1 cellular context compared by ENCODE assay signal in the genomic region with DNA sequence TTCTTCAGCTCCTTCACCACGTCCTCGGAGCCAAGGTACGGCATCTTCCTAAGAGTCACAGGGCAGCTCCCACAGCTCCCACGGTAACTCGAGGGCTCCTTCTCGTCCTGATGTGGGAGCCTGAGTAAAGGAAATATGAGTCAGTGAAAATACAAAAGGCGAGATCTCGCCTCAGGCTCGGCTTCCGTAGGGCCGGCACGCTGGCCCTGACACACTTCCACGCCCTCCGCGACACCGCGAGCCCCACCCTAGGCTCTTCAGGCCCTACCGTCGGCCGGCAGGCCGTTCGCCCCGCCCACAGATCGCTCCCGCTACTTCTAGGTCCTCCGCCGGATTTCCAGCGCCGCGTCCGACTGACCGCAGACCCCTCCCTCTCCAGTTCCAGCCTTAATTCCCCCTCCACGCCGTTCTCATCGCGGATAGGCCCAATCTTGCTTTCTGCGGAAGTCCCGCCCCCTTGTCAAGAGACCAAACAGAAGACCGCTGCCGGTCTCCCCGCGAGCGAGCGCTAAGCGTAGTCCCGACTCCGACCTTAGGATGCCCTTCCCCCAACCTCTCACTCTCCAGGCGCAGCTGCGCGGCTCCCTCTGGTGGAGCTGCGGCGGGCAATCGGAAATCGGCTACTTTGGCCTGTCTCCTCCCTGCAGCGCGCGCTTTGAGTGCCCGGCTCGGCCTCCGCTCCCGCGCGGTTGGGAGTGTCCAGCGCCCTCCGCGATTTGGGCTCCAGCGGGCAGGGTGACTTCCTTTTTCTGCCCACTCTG.
TF ChIP-seq lines count a peak whose summit lies in the region.

TSS of gene AP4B1 (minus strand) at position 126 of the 761 bp plus-strand sequence. CDS start at position 44, 82 bp downstream.
TSS of gene DCLRE1B (plus strand) at position 653 of the 761 bp plus-strand sequence. CDS start 261 bp downstream, outside the sequence.

TF ChIP-seq in HEK293, 187 proteins besides CTCF, POLR2A, EP300 and RAD21 (continued from another document):
- TF ChIP-seq, protein P1, sequence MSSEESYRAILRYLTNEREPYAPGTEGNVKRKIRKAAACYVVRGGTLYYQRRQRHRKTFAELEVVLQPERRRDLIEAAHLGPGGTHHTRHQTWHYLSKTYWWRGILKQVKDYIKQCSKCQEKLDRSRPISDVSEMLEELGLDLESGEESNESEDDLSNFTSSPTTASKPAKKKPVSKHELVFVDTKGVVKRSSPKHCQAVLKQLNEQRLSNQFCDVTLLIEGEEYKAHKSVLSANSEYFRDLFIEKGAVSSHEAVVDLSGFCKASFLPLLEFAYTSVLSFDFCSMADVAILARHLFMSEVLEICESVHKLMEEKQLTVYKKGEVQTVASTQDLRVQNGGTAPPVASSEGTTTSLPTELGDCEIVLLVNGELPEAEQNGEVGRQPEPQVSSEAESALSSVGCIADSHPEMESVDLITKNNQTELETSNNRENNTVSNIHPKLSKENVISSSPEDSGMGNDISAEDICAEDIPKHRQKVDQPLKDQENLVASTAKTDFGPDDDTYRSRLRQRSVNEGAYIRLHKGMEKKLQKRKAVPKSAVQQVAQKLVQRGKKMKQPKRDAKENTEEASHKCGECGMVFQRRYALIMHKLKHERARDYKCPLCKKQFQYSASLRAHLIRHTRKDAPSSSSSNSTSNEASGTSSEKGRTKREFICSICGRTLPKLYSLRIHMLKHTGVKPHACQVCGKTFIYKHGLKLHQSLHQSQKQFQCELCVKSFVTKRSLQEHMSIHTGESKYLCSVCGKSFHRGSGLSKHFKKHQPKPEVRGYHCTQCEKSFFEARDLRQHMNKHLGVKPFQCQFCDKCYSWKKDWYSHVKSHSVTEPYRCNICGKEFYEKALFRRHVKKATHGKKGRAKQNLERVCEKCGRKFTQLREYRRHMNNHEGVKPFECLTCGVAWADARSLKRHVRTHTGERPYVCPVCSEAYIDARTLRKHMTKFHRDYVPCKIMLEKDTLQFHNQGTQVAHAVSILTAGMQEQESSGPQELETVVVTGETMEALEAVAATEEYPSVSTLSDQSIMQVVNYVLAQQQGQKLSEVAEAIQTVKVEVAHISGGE (tag by site-specific recombination; conservative IDR thresholded peaks at IDR 0.05; ENCODE audit: low read depth) = peak; percentile 89
- TF ChIP-seq PRDM1 (tag by site-specific recombination; IDR thresholded peaks at IDR 0.05) (peak; percentile 68), KLF17 (tag by site-specific recombination; IDR thresholded peaks at IDR 0.05) (peak; percentile 78), ZNF701 (tag by site-specific recombination; IDR thresholded peaks at IDR 0.05) (no peak), OSR2 (tag by site-specific recombination; IDR thresholded peaks at IDR 0.05) (peak; percentile 68; the same call in 1 of the 2 replicates), ZNF501 (tag by site-specific recombination; IDR thresholded peaks at IDR 0.05) (peak; percentile 87)
TF ChIP-seq in HEK293: peak in this region for 71.
